8 cellular contexts compared by ENCODE assay signal in genomic region chr2:54557601-54558187, GRCh38.
A peak's percentile ranks its signal among the peaks of the same experiment; 100 is the strongest.
DNase-seq lines count a peak whose midpoint lies in the region; ATAC-seq and TF ChIP-seq lines count a peak whose summit lies in the region.

No MANE protein-coding gene starts in this region.

- no peak overlapping the region for H2AFZ ChIP-seq in ACC112 (ENCODE audit: low read length, unreplicated experiment)

- peaks cover 52 to 57% of the 10 kb centered on the region in 2 donors for H3K4me1 Mint-ChIP-seq in natural killer cell

- ATAC-seq in GM18868 (IDR thresholded peaks at IDR 0.05; ENCODE audit: unreplicated experiment) (peak; percentile 41), HG03108 (IDR thresholded peaks at IDR 0.05; ENCODE audit: unreplicated experiment) (peak; percentile 39), natural killer cell (peak; percentile 59 to 76 (median 73)), thoracic aorta (ENCODE audit: insufficient number of reproducible peaks, low FRiP score, low read depth) (no peak)

- WGBS in esophagus muscularis mucosa = 23% methylated on average over 12 of the region's 48 CpGs

- H3K9me3 Mint-ChIP-seq in natural killer cell = no peaks in the 10 kb centered on the region

- TF ChIP-seq POLR2A in esophagus muscularis mucosa (IDR thresholded peaks at IDR 0.05; ENCODE audit: low read depth) = no peak

- intact Hi-C loops in esophagus muscularis mucosa (cut with DNase I) = no loop called here
- intact Hi-C loops in natural killer cell (cut with micrococcal nuclease) = loop anchor here (1.0 kb wide), 1 partner anchor 17 kb away; no protein-coding TSS in a partner anchor

- peak overlapping the region; percentile 96 for H3K4me3 Mint-ChIP-seq in natural killer cell

- H3K4me1 ChIP-seq in ACC112 (ENCODE audit: control insufficient read depth, insufficient read depth, low read length, unreplicated experiment) (peaks cover 59% of the 10 kb centered on the region), esophagus muscularis mucosa (peaks cover 87 to 98% (median 93%) of the 10 kb centered on the region in 4 donors), thoracic aorta (ENCODE audit: control insufficient read depth in 1 of 2, low read depth in 2 of 2) (peaks cover 27 to 68% of the 10 kb centered on the region in 2 donors)

- H3K36me3 ChIP-seq in ACC112 (ENCODE audit: insufficient read depth, low read length) = no peaks in the 10 kb centered on the region
- no peaks in the 10 kb centered on the region for H3K36me3 ChIP-seq in esophagus muscularis mucosa
- no peaks in the 10 kb centered on the region for H3K36me3 ChIP-seq in thoracic aorta

- TF ChIP-seq EP300 in esophagus muscularis mucosa (IDR thresholded peaks at IDR 0.05) = no peak

- peak overlapping the region; percentile 79 for H3K4me3 ChIP-seq in ACC112 (ENCODE audit: low read depth, low read length)
- peak overlapping the region; percentile 54 to 62 (median 57) for H3K4me3 ChIP-seq in esophagus muscularis mucosa
- H3K4me3 ChIP-seq in thoracic aorta = peak overlapping the region; percentile 75

- H3K9me3 ChIP-seq in esophagus muscularis mucosa = no peaks in the 10 kb centered on the region
- no peaks in the 10 kb centered on the region for H3K9me3 ChIP-seq in thoracic aorta

- peaks cover 55% of the 10 kb centered on the region for H3K79me2 ChIP-seq in ACC112 (ENCODE audit: control insufficient read depth, insufficient read depth, low read length, unreplicated experiment)

- H3K27me3 ChIP-seq in ACC112 (ENCODE audit: insufficient read depth, low read length) (no peaks in the 10 kb centered on the region), esophagus muscularis mucosa (no peaks in the 10 kb centered on the region), thoracic aorta (replicated peaks; ENCODE audit: insufficient read depth) (no peaks in the 10 kb centered on the region)

- H3K27ac Mint-ChIP-seq in natural killer cell = peak overlapping the region; percentile 90 to 96

- no peaks in the 10 kb centered on the region for H3K36me3 Mint-ChIP-seq in natural killer cell

- H3K27ac ChIP-seq in ACC112 (ENCODE audit: low read depth, low read length) (peak overlapping the region; percentile 60), esophagus muscularis mucosa (replicated peaks in 1 of 4) (peak overlapping the region; percentile 83 to 92 (median 85)), thoracic aorta (peak overlapping the region; percentile 51 to 56)

- no peaks in the 10 kb centered on the region for H3K27me3 Mint-ChIP-seq in natural killer cell (ENCODE audit: low read depth in 2 of 2)

- DNase-seq in NCI-H748 (lab: John Stamatoyannopoulos, UW; ENCODE audit: unreplicated experiment) (peak; percentile 73), activated T-cell treated with anti-CD3 and anti-CD28 coated beads for 48 hours (ENCODE audit: low read depth) (peak; percentile 71), esophagus muscularis mucosa (ENCODE audit: extremely low spot score) (no peak), natural killer cell (peak; percentile 60), thoracic aorta (ENCODE audit: low spot score) (no peak)

- TF ChIP-seq CTCF in esophagus muscularis mucosa (IDR thresholded peaks at IDR 0.05) = peak in 2 of 3 experiments; percentile 9 to 15
- peak; percentile 22 for TF ChIP-seq CTCF in natural killer cell (IDR thresholded peaks at IDR 0.05)
- TF ChIP-seq CTCF in thoracic aorta (IDR thresholded peaks at IDR 0.05) = no peak

Comparison
In these comparisons a context has a peak if more than half of its experiments do, and no peak if none do; other contexts are left out.
1. DNase-seq: peak in NCI-H748 (single experiment), activated T-cell treated with anti-CD3 and anti-CD28 coated beads for 48 hours (single experiment) and natural killer cell (single experiment); none in esophagus muscularis mucosa (single experiment) and thoracic aorta (single experiment).
2. Peak in every context shown above with its lines, with median percentiles within 50 percentile points of each other: H3K27ac ChIP-seq and H3K4me3 ChIP-seq.